In the genomic region with DNA sequence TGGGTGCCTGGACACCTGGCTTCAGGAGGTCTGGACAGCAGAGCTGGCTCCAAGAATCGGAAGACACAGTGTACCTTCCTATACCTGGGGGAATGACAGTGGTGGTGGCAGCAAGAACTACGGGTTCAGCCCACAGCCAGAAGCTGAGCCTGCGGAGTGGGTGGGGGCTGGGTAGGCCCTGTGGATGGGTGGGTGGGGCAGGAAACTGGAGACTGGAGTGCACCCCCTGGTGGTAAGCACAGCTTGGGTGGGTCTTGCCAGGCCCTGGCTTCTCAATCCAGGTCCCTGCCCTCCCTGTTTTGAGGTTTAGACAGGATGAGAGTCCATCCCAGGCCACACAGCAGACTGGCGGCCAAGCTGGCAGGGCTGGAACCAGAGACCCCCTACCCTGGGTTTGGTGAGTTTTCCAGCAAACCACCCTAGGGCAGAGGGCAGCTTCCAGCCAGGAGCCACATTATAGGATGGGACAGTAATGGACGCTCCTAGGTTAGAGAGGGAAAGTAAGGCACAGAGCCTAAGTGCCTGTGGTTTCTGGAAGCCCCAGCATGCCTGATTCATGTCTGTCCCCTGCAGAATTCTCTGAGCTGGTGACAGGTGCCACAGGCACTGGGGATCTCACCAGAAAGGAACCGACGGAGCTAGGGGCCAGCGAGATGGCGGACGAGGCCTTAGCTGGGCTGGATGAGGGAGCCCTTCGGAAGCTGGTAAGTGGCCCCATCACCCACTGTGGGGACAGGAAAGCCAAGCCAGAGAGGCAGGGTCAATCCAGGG, we compare ENCODE assay signal across 8 cellular contexts. TPM values are rescaled to one million over a fixed set of nuclear protein-coding genes. Genes with fewer than 3 reads are reported as not detected.
DNase-seq lines count a peak whose midpoint lies in the region; ATAC-seq, FAIRE-seq and TF ChIP-seq lines count a peak whose summit lies in the region.

No MANE protein-coding gene starts in this region.

- H3K4me3 ChIP-seq in LNCaP clone FGC (ENCODE audit: low read depth, low read length) (peak overlapping the region; percentile 91), esophagus squamous epithelium (peak overlapping the region; percentile 35 to 87 (median 68)), neuronal stem cell (ENCODE audit: low read length in 2 of 2) (no peak overlapping the region)

- no peak overlapping the region for H4K8ac ChIP-seq in neuronal stem cell (ENCODE audit: low read depth, low read length)

- H3K27me3 ChIP-seq in esophagus squamous epithelium = no peaks in the 10 kb centered on the region
- H3K27me3 ChIP-seq in neuronal stem cell (ENCODE audit: control insufficient read depth in 3 of 3, insufficient read depth in 3 of 3, low read depth in 1 of 3, low read length in 3 of 3) = no peaks in the 10 kb centered on the region

- H2BK5ac ChIP-seq in neuronal stem cell (ENCODE audit: low read length) = no peak overlapping the region

- DNase-seq in Daoy (ENCODE audit: low read depth) (peak; percentile 51), LNCaP clone FGC (ENCODE audit: low read depth) (no peak), esophagus squamous epithelium (lab: John Stamatoyannopoulos, UW) (no peak), neuronal stem cell (ENCODE audit: low spot score) (no peak), urothelium cell line (ENCODE audit: low spot score) (peak; percentile 83), NCI-H2029 treated with DMSO at 0.1 percent for 48 hours (lab: John Stamatoyannopoulos, UW) (no peak)
- DNase-seq in activated CD8-positive, alpha-beta memory T cell treated with anti-CD3 and anti-CD28 coated beads, Interleukin-2, amount 50 U/mL, for 1 hour (ENCODE audit: extremely low read depth) = peak; percentile 24

- peak; percentile 21; the same call in 1 of the 2 replicates for TF ChIP-seq CTCF in LNCaP clone FGC (IDR thresholded peaks at IDR 0.05; ENCODE audit: control insufficient read depth, extremely low read depth, insufficient read depth)
- peak in 5 of 6 experiments; percentile 32 to 59 (median 53) for TF ChIP-seq CTCF in esophagus squamous epithelium (IDR thresholded peaks at IDR 0.05)

- H3K36me3 ChIP-seq in esophagus squamous epithelium = peaks cover 0 to 9% (median 3%) of the 10 kb centered on the region in 3 donors
- H3K36me3 ChIP-seq in neuronal stem cell (replicated peaks in 1 of 2; ENCODE audit: control insufficient read depth in 2 of 2, insufficient read depth in 2 of 2, low read length in 2 of 2) = peaks cover 0 to 7% of the 10 kb centered on the region in 2 donors

- WGBS in esophagus squamous epithelium, 2 donors = 80 to 84% methylated on average over 1 to 7 of the region's 11 CpGs
- no CpG with 5 or more reads among the region's 11 CpGs for WGBS in neuronal stem cell (ENCODE audit: extremely low coverage in 2 of 2, insufficient read length in 2 of 2, insufficient replicate concordance in 1 of 2), 2 donors

- no peak overlapping the region for H3K4ac ChIP-seq in neuronal stem cell (ENCODE audit: low read length)

- H3K14ac ChIP-seq in neuronal stem cell (ENCODE audit: low read length) = no peak overlapping the region

- H3K79me1 ChIP-seq in neuronal stem cell (ENCODE audit: low read depth, low read length) = peaks cover 3% of the 10 kb centered on the region

- no peak for ATAC-seq in HG03108 (IDR thresholded peaks at IDR 0.05; ENCODE audit: unreplicated experiment)

- no peak for TF ChIP-seq POLR2A in esophagus squamous epithelium (IDR thresholded peaks at IDR 0.05)

- H3K4me1 ChIP-seq in esophagus squamous epithelium = peaks cover 33 to 83% (median 46%) of the 10 kb centered on the region in 3 donors
- peaks cover 8 to 29% of the 10 kb centered on the region in 2 donors for H3K4me1 ChIP-seq in neuronal stem cell (ENCODE audit: control insufficient read depth in 2 of 2, insufficient read depth in 1 of 2, low read depth in 1 of 2, low read length in 2 of 2)

- no peak overlapping the region for H2BK15ac ChIP-seq in neuronal stem cell (ENCODE audit: low read length)

- H3K23ac ChIP-seq in neuronal stem cell (ENCODE audit: low read depth, low read length, poor library complexity) = no peak overlapping the region

- FAIRE-seq in urothelium cell line (lab: Jason Lieb, UNC) = peak; percentile 32

- intact Hi-C loops in esophagus squamous epithelium (cut with DNase I) = loop anchor here (5.0 to 10.0 kb wide), 2 partner anchors 135 to 318 kb away; no protein-coding TSS in a partner anchor

- H2BK120ac ChIP-seq in neuronal stem cell (ENCODE audit: low read depth, low read length) = no peak overlapping the region

- no peak overlapping the region for H3K4me2 ChIP-seq in neuronal stem cell (ENCODE audit: insufficient read depth, low read length, poor library complexity, severe bottlenecking)

- H2AFZ ChIP-seq in neuronal stem cell (ENCODE audit: low read length) = no peak overlapping the region

- no peak overlapping the region for H3K9ac ChIP-seq in neuronal stem cell (ENCODE audit: low read depth, low read length, poor library complexity)

- H3K27ac ChIP-seq in esophagus squamous epithelium = peak overlapping the region; percentile 85 to 98 (median 95)
- no peak overlapping the region for H3K27ac ChIP-seq in neuronal stem cell (replicated peaks; ENCODE audit: low read length)

- H2AK5ac ChIP-seq in neuronal stem cell (ENCODE audit: low read depth, low read length) = peak overlapping the region; percentile 80

- H3K18ac ChIP-seq in neuronal stem cell (ENCODE audit: low read length) = no peak overlapping the region

- H3K9me3 ChIP-seq in esophagus squamous epithelium = no peaks in the 10 kb centered on the region
- H3K9me3 ChIP-seq in neuronal stem cell (replicated peaks in 1 of 2; ENCODE audit: control insufficient read depth in 2 of 2, insufficient read depth in 1 of 2, low read depth in 1 of 2, low read length in 2 of 2) = no peaks in the 10 kb centered on the region

- H4K91ac ChIP-seq in neuronal stem cell (ENCODE audit: low read depth, low read length, poor library complexity) = no peak overlapping the region

- H2BK12ac ChIP-seq in neuronal stem cell (ENCODE audit: low read length) = no peak overlapping the region

RNA-seq across cellular contexts. Expression of a gene that starts 1.7 kb away (rescaled TPM):
- 163 and 173 TPM in 2 replicates for total RNA-seq in Daoy (2014; rRNA removed; shearing (Covaris generic))
- total RNA-seq in esophagus squamous epithelium = 100 to 1,000 TPM in 1 of 4 donors, 10 to 100 TPM in 3; 28.2 to 158 (median 45.8) TPM
- 25.4 TPM for polyA plus RNA-seq in neuronal stem cell (2013, experiment 1 of 2)
- 25.4 TPM for polyA plus RNA-seq in neuronal stem cell (2013, experiment 2 of 2)

RNA-seq across cellular contexts. Expression of a gene that starts 24.6 kb away (rescaled TPM):
- total RNA-seq in Daoy (2014; rRNA removed; shearing (Covaris generic)) = 2.6 and 8.1 TPM in 2 replicates
- 100 to 1,000 TPM in 2 of 4 donors, 10 to 100 TPM in 2; 13.3 to 291 (median 67.6) TPM for total RNA-seq in esophagus squamous epithelium
- polyA plus RNA-seq in neuronal stem cell (2013, experiment 1 of 2) = 44.6 TPM
- 40.6 TPM for polyA plus RNA-seq in neuronal stem cell (2013, experiment 2 of 2)

RNA-seq across cellular contexts. Expression of a gene that starts 40.0 kb away (rescaled TPM):
- 0.80 and 1.3 TPM in 2 replicates for total RNA-seq in Daoy (2014; rRNA removed; shearing (Covaris generic))
- total RNA-seq in esophagus squamous epithelium = 1 to 10 TPM in 2 of 4 donors, under 1 TPM in 2; 0.22 to 2.4 (median 0.84) TPM
- 4.8 TPM for polyA plus RNA-seq in neuronal stem cell (2013, experiment 1 of 2)
- 4.6 TPM for polyA plus RNA-seq in neuronal stem cell (2013, experiment 2 of 2)

RNA-seq across cellular contexts. Expression of a gene that starts 57.5 kb away (rescaled TPM):
- 0.51 and 0.80 TPM in 2 replicates for total RNA-seq in Daoy (2014; rRNA removed; shearing (Covaris generic))
- 10 to 100 TPM in 1 of 4 donors, 1 to 10 TPM in 3; 5.0 to 27.0 (median 7.8) TPM for total RNA-seq in esophagus squamous epithelium
- 12.3 TPM for polyA plus RNA-seq in neuronal stem cell (2013, experiment 1 of 2)
- polyA plus RNA-seq in neuronal stem cell (2013, experiment 2 of 2) = 11.3 TPM

Comparison
In these comparisons a context has a peak if more than half of its experiments do, and no peak if none do; other contexts are left out.
1. DNase-seq: peak in Daoy (single experiment), activated CD8-positive, alpha-beta memory T cell treated with anti-CD3 and anti-CD28 coated beads, Interleukin-2, amount 50 U/mL, for 1 hour (single experiment) and urothelium cell line (single experiment); none in LNCaP clone FGC (single experiment), esophagus squamous epithelium (single experiment), neuronal stem cell (single experiment) and NCI-H2029 treated with DMSO at 0.1 percent for 48 hours (single experiment).
2. H3K4me3 ChIP-seq: peak in LNCaP clone FGC (single experiment) and esophagus squamous epithelium (4 of 4); none in neuronal stem cell (0 of 2).